Comparison of ENCODE assay signal across 1 cellular context in the genomic region with DNA sequence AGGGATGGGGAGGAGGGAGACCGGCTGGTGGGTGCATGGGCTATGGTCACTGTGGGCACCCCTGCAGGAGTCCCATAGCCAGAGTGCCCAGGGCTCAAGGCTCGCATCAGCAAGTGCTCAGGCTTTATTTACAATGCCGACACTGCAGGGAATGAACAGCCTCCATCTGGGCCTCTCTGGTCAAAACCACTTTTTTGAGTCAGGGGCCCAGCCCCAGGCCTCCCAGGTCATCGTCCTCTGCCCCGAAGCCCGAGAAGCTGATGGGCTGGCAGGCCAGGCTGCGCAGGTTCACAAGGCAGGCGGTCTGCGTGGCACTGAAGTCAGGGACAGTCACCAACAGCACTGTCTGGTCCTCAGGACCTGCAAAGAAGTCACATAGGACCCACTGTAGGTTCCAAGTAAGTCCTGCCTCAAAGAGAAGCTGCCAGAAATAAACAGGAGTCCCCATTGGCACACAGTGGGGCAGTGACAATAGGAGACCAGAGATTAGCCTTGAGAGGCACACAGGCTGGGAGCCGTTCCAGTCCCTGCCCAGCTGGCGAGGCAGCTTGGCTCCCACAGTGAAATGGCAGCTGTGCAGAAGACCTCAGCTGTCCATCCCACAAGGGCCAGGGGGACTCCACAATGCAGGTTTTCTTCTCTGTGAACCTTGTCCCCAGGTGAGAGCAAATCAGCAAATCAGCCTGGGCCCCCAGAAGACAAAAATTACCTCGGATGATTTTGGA.
TF ChIP-seq lines count a peak whose summit lies in the region.

No MANE protein-coding gene starts in this region.

TF ChIP-seq in H1, 55 proteins besides CTCF, POLR2A, EP300 and RAD21:
- TF ChIP-seq SIX5 (IDR thresholded peaks at IDR 0.05; ENCODE audit: low read depth, low read length) (no peak), PHF8 (conservative IDR thresholded peaks at IDR 0.05; ENCODE audit: low read depth, low read length) (no peak), TAF7 (optimal IDR thresholded peaks at IDR 0.05; ENCODE audit: borderline replicate concordance, low read depth, low read length) (no peak), POLR2AphosphoS5 (IDR thresholded peaks at IDR 0.05; ENCODE audit: low read depth, low read length) (0 out of 2 replicates have a peak, but pooled peaks have one; percentile 9), TBP (IDR thresholded peaks at IDR 0.05; ENCODE audit: low read depth, low read length) (no peak), JUND (IDR thresholded peaks at IDR 0.05; ENCODE audit: low read length) (no peak), YY1 (IDR thresholded peaks at IDR 0.05; ENCODE audit: low read depth, low read length) (no peak)
- TF ChIP-seq, protein P1, sequence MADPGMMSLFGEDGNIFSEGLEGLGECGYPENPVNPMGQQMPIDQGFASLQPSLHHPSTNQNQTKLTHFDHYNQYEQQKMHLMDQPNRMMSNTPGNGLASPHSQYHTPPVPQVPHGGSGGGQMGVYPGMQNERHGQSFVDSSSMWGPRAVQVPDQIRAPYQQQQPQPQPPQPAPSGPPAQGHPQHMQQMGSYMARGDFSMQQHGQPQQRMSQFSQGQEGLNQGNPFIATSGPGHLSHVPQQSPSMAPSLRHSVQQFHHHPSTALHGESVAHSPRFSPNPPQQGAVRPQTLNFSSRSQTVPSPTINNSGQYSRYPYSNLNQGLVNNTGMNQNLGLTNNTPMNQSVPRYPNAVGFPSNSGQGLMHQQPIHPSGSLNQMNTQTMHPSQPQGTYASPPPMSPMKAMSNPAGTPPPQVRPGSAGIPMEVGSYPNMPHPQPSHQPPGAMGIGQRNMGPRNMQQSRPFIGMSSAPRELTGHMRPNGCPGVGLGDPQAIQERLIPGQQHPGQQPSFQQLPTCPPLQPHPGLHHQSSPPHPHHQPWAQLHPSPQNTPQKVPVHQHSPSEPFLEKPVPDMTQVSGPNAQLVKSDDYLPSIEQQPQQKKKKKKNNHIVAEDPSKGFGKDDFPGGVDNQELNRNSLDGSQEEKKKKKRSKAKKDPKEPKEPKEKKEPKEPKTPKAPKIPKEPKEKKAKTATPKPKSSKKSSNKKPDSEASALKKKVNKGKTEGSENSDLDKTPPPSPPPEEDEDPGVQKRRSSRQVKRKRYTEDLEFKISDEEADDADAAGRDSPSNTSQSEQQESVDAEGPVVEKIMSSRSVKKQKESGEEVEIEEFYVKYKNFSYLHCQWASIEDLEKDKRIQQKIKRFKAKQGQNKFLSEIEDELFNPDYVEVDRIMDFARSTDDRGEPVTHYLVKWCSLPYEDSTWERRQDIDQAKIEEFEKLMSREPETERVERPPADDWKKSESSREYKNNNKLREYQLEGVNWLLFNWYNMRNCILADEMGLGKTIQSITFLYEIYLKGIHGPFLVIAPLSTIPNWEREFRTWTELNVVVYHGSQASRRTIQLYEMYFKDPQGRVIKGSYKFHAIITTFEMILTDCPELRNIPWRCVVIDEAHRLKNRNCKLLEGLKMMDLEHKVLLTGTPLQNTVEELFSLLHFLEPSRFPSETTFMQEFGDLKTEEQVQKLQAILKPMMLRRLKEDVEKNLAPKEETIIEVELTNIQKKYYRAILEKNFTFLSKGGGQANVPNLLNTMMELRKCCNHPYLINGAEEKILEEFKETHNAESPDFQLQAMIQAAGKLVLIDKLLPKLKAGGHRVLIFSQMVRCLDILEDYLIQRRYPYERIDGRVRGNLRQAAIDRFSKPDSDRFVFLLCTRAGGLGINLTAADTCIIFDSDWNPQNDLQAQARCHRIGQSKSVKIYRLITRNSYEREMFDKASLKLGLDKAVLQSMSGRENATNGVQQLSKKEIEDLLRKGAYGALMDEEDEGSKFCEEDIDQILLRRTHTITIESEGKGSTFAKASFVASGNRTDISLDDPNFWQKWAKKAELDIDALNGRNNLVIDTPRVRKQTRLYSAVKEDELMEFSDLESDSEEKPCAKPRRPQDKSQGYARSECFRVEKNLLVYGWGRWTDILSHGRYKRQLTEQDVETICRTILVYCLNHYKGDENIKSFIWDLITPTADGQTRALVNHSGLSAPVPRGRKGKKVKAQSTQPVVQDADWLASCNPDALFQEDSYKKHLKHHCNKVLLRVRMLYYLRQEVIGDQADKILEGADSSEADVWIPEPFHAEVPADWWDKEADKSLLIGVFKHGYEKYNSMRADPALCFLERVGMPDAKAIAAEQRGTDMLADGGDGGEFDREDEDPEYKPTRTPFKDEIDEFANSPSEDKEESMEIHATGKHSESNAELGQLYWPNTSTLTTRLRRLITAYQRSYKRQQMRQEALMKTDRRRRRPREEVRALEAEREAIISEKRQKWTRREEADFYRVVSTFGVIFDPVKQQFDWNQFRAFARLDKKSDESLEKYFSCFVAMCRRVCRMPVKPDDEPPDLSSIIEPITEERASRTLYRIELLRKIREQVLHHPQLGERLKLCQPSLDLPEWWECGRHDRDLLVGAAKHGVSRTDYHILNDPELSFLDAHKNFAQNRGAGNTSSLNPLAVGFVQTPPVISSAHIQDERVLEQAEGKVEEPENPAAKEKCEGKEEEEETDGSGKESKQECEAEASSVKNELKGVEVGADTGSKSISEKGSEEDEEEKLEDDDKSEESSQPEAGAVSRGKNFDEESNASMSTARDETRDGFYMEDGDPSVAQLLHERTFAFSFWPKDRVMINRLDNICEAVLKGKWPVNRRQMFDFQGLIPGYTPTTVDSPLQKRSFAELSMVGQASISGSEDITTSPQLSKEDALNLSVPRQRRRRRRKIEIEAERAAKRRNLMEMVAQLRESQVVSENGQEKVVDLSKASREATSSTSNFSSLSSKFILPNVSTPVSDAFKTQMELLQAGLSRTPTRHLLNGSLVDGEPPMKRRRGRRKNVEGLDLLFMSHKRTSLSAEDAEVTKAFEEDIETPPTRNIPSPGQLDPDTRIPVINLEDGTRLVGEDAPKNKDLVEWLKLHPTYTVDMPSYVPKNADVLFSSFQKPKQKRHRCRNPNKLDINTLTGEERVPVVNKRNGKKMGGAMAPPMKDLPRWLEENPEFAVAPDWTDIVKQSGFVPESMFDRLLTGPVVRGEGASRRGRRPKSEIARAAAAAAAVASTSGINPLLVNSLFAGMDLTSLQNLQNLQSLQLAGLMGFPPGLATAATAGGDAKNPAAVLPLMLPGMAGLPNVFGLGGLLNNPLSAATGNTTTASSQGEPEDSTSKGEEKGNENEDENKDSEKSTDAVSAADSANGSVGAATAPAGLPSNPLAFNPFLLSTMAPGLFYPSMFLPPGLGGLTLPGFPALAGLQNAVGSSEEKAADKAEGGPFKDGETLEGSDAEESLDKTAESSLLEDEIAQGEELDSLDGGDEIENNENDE (IDR thresholded peaks at IDR 0.05; ENCODE audit: insufficient replicate concordance, low read length) = no peak
